ENCODE assay signal across 39 cellular contexts in the genomic region with DNA sequence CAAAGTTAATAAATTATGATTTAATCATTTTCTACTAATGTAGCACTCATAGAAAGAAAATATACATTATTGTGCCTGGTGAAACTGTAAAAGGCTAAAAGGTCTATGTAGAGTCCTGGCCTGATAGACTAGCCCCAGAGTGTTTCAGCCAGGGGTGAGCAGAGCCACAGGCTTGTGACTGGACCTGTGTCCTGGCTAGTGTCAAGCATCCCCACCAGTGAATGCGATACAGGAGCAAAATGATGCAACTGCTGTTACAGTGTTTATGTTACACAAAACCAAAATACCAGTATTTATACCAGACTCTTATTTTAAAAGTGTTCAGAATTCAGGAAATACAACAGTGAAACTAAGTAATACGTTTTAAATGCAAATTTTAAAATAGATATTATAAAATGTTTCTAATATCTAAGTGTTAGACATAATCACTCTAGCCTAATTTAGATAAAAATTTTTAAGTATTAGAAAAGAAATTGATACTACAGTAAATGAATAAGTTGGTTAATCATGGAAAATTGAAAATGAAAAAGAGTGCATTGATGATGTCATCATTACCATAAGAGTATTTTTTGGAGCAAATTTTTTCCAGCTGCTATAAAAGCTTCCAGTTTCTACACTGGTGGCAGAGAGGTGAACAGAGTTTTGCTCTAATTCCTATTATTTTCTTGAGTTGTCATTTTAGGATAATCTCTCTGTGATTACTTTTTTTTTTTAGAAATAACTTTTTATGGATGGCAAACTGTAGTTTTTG. TPM values are rescaled to one million over a fixed set of nuclear protein-coding genes. Genes with fewer than 3 reads are reported as not detected.
DNase-seq lines count a peak whose midpoint lies in the region; ATAC-seq and TF ChIP-seq lines count a peak whose summit lies in the region.
"Had no signal": no experiment of that assay in that cellular context is flagged by ENCODE, and none has a peak within 500 bp of the region (broad histone marks: within the 10 kb centered on the region; RNA-seq: fewer than 3 reads in every experiment).

No MANE protein-coding gene starts in this region.

- WGBS in SK-N-SH (ENCODE audit: low lambda C conversion rate): 37% methylated on average over 2 of the region's 2 CpGs

- POLR2A ChIA-PET in SK-N-SH (lab: Yijun Ruan, JAX): no interaction called here

- no peaks in the 10 kb centered on the region for H3K9me3 ChIP-seq in SK-N-SH
- H3K9me3 ChIP-seq: ovary had no signal

- intact Hi-C loops in posterior cingulate gyrus (cut with DNase I): no loop called here

- ATAC-seq in SK-N-SH treated with all-trans-retinoic acid at 6 μM for 48 hours: no peak
- ATAC-seq: effector memory CD8-positive, alpha-beta T cell; foreskin keratinocyte had no signal

- CTCF ChIA-PET in SK-N-SH (lab: Yijun Ruan, JAX): interaction anchor here (0.9 to 1.2 kb wide), 2 partner anchors 47 to 54 kb away, joined by 3 read pairs; no protein-coding TSS in a partner anchor

- peaks cover 0 to 3% of the 10 kb centered on the region in 2 experiments; a peak in 2 of 4 replicates for H3K4me1 ChIP-seq in SK-N-SH (ENCODE audit: control insufficient read depth in 1 of 2, insufficient read depth in 2 of 2, low read depth in 1 of 2, low read length in 1 of 2)
- H3K4me1 ChIP-seq: foreskin keratinocyte had no signal

- TF ChIP-seq CTCF in SK-N-SH (IDR thresholded peaks at IDR 0.05) (no peak), fibroblast of villous mesenchyme (IDR thresholded peaks at IDR 0.05; ENCODE audit: insufficient read depth, low read depth, low read length) (no peak)

- H3K4me2 ChIP-seq in SK-N-SH: no peak overlapping the region
- H3K4me2 ChIP-seq: PC-9 had no signal

- H3K27me3 ChIP-seq in SK-N-SH (ENCODE audit: insufficient read depth): no peaks in the 10 kb centered on the region
- H3K27me3 ChIP-seq: heart right ventricle, ovary had no signal

- no peak overlapping the region for H3K4me3 ChIP-seq in SK-N-SH (ENCODE audit: low read depth in 2 of 2, low read length in 1 of 2)
- H3K4me3 ChIP-seq in fibroblast of villous mesenchyme (ENCODE audit: low read depth, low read length): no peak overlapping the region
- H3K4me3 ChIP-seq: coronary artery, heart right ventricle, ovary, PC-9, skin epidermis had no signal

- DNase-seq in SK-N-SH (peak; percentile 67), amniotic epithelial cell (ENCODE audit: low read depth) (peak; percentile 67), fibroblast of villous mesenchyme (ENCODE audit: low read depth) (peak; percentile 92), mucosa of gallbladder (ENCODE audit: low spot score) (peak; percentile 46), posterior cingulate gyrus (no peak), T-helper 1 cell (no peak), iPS-NIHi7 (ENCODE audit: extremely low spot score) (no peak)
- DNase-seq: activated CD4-positive, alpha-beta T cell treated with anti-CD3 and anti-CD28 coated beads, Interleukin-2, amount 10 ng/mL, durations not matched to agents 7 days and 5 days; activated effector memory CD4-positive, alpha-beta T cell treated with Interleukin-2 at 50 U/mL for 16 hours; activated T-cell treated with anti-CD3 and anti-CD28 coated beads, Interleukin-2, amount 50 U/mL, for 1 hour; aorta; Calu3; DMS79 treated with DMSO at 0.1 percent for 48 hours; effector memory CD8-positive, alpha-beta T cell; foreskin keratinocyte; H7; heart right ventricle; Kasumi-1; left cardiac atrium; NCI-H1436; NCI-H2081; NCI-H345; NCI-H69; nephron progenitor cell; ovary; PC-9; SHP77; stimulated activated naive CD4-positive, alpha-beta T cell treated with Interleukin-2 at 50 U/mL for 16 hours; SW 1271; T1000 had no signal

- peaks cover 6% of the 10 kb centered on the region for H3F3A ChIP-seq in SK-N-SH (replicated peaks; ENCODE audit: insufficient read depth)

- no peaks in the 10 kb centered on the region for H4K20me1 ChIP-seq in SK-N-SH (ENCODE audit: insufficient read depth)

- no peaks in the 10 kb centered on the region for H3K9me2 ChIP-seq in SK-N-SH

- H2AFZ ChIP-seq in SK-N-SH (ENCODE audit: low read depth): no peak overlapping the region
- H2AFZ ChIP-seq: PC-9 had no signal

- H3K27ac ChIP-seq in SK-N-SH (ENCODE audit: low read depth in 2 of 2, low read length in 1 of 2): peak overlapping the region in 1 of 2 experiments; percentile 22; a peak in 1 of 4 replicates
- H3K27ac ChIP-seq: 22Rv1, foreskin keratinocyte, HL-60, ovary, PC-9, skin epidermis had no signal

- no peaks in the 10 kb centered on the region for H3K36me3 ChIP-seq in SK-N-SH (replicated peaks in 1 of 2; ENCODE audit: control insufficient read depth in 1 of 2, insufficient read depth in 2 of 2, low read length in 1 of 2)
- H3K36me3 ChIP-seq: heart right ventricle, ovary had no signal

- no peak for TF ChIP-seq RAD21 in SK-N-SH (IDR thresholded peaks at IDR 0.05; ENCODE audit: low read length)

- no peak for TF ChIP-seq EP300 in SK-N-SH (IDR thresholded peaks at IDR 0.05; ENCODE audit: borderline replicate concordance in 1 of 2, low read depth in 1 of 2, low read length in 1 of 2)

- no peak overlapping the region for H3K9ac ChIP-seq in SK-N-SH

- H3K79me2 ChIP-seq in SK-N-SH (ENCODE audit: insufficient read depth): no peaks in the 10 kb centered on the region

TF ChIP-seq in SK-N-SH, 30 proteins besides CTCF, POLR2A, EP300 and RAD21:
- TF ChIP-seq MEF2A (IDR thresholded peaks at IDR 0.05; ENCODE audit: borderline replicate concordance, low read depth) (no peak), RCOR1 (IDR thresholded peaks at IDR 0.05; ENCODE audit: low read length) (no peak), TAF1 (IDR thresholded peaks at IDR 0.05; ENCODE audit: borderline replicate concordance, low read depth, low read length) (no peak), FOXM1 (IDR thresholded peaks at IDR 0.05; ENCODE audit: low read depth) (no peak), NFIC (IDR thresholded peaks at IDR 0.05; ENCODE audit: borderline replicate concordance) (no peak), GATA2 (CRISPR knock-in tag; IDR thresholded peaks at IDR 0.05) (0 out of 2 replicates have a peak, but pooled peaks have one; percentile 18)
- TF ChIP-seq, protein P1, sequence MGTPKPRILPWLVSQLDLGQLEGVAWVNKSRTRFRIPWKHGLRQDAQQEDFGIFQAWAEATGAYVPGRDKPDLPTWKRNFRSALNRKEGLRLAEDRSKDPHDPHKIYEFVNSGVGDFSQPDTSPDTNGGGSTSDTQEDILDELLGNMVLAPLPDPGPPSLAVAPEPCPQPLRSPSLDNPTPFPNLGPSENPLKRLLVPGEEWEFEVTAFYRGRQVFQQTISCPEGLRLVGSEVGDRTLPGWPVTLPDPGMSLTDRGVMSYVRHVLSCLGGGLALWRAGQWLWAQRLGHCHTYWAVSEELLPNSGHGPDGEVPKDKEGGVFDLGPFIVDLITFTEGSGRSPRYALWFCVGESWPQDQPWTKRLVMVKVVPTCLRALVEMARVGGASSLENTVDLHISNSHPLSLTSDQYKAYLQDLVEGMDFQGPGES (IDR thresholded peaks at IDR 0.05; ENCODE audit: low read depth, low read length): no peak

TF ChIP-seq in SK-N-SH treated with all-trans-retinoic acid at 6 μM for 48 hours, 23 proteins besides CTCF, POLR2A, EP300 and RAD21:
- TF ChIP-seq TCF4 (CRISPR knock-in tag; IDR thresholded peaks at IDR 0.05; ENCODE audit: borderline replicate concordance) (no peak), TOX (CRISPR knock-in tag; IDR thresholded peaks at IDR 0.05; ENCODE audit: borderline replicate concordance) (no peak), ISL1 (CRISPR knock-in tag; IDR thresholded peaks at IDR 0.05) (no peak), SNAI2 (CRISPR knock-in tag; IDR thresholded peaks at IDR 0.05) (no peak), CSDC2 (CRISPR knock-in tag; IDR thresholded peaks at IDR 0.05) (no peak), GLIS3 (CRISPR knock-in tag; IDR thresholded peaks at IDR 0.05) (no peak)
- TF ChIP-seq, protein P2, sequence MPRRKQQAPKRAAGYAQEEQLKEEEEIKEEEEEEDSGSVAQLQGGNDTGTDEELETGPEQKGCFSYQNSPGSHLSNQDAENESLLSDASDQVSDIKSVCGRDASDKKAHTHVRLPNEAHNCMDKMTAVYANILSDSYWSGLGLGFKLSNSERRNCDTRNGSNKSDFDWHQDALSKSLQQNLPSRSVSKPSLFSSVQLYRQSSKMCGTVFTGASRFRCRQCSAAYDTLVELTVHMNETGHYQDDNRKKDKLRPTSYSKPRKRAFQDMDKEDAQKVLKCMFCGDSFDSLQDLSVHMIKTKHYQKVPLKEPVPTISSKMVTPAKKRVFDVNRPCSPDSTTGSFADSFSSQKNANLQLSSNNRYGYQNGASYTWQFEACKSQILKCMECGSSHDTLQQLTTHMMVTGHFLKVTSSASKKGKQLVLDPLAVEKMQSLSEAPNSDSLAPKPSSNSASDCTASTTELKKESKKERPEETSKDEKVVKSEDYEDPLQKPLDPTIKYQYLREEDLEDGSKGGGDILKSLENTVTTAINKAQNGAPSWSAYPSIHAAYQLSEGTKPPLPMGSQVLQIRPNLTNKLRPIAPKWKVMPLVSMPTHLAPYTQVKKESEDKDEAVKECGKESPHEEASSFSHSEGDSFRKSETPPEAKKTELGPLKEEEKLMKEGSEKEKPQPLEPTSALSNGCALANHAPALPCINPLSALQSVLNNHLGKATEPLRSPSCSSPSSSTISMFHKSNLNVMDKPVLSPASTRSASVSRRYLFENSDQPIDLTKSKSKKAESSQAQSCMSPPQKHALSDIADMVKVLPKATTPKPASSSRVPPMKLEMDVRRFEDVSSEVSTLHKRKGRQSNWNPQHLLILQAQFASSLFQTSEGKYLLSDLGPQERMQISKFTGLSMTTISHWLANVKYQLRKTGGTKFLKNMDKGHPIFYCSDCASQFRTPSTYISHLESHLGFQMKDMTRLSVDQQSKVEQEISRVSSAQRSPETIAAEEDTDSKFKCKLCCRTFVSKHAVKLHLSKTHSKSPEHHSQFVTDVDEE (CRISPR knock-in tag; IDR thresholded peaks at IDR 0.05): no peak
- TF ChIP-seq, protein P3, sequence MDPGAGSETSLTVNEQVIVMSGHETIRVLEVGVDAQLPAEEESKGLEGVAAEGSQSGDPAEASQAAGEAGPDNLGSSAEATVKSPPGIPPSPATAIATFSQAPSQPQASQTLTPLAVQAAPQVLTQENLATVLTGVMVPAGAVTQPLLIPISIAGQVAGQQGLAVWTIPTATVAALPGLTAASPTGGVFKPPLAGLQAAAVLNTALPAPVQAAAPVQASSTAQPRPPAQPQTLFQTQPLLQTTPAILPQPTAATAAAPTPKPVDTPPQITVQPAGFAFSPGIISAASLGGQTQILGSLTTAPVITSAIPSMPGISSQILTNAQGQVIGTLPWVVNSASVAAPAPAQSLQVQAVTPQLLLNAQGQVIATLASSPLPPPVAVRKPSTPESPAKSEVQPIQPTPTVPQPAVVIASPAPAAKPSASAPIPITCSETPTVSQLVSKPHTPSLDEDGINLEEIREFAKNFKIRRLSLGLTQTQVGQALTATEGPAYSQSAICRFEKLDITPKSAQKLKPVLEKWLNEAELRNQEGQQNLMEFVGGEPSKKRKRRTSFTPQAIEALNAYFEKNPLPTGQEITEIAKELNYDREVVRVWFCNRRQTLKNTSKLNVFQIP (CRISPR knock-in tag; IDR thresholded peaks at IDR 0.05; ENCODE audit: borderline replicate concordance, low read depth): no peak

RNA-seq across cellular contexts. Expression of a gene that starts 6.2 kb away (rescaled TPM):
- polyA plus RNA-seq in SK-N-SH (2012; rRNA removed): not detected in 2 replicates
- polyA plus RNA-seq in SK-N-SH (2012; cell fraction: cytosol; rRNA removed): not detected in 2 replicates
- 0.01 TPM in 1 of 2 replicates, not detected in the other for polyA plus RNA-seq in SK-N-SH (2012; cell fraction: nucleus; rRNA removed)
- not detected in 2 replicates for total RNA-seq in fibroblast of villous mesenchyme
- total RNA-seq in mucosa of gallbladder: not detected
- total RNA-seq: activated CD4-positive, alpha-beta T cell treated with anti-CD3 and anti-CD28 coated beads, Interleukin-2, amount 10 ng/mL, durations not matched to agents 7 days and 5 days; activated CD8-positive, alpha-beta memory T cell treated with anti-CD3 and anti-CD28 coated beads for 36 hours; Calu3; epithelial cell of proximal tubule; foreskin keratinocyte; H7; left cardiac atrium; lung microvascular endothelial cell; PC-9; renal cortical epithelial cell had no signal
- polyA plus RNA-seq: foreskin keratinocyte had no signal

Comparison
In these comparisons a context has a peak if more than half of its experiments do, and no peak if none do; other contexts are left out.
1. DNase-seq: peak in SK-N-SH (single experiment), amniotic epithelial cell (single experiment), fibroblast of villous mesenchyme (single experiment) and mucosa of gallbladder (single experiment); none in posterior cingulate gyrus (0 of 10), T-helper 1 cell (0 of 5) and iPS-NIHi7 (single experiment).